ENCODE assay signal across 8 cellular contexts in genomic region chr19:50909240-50910070, GRCh38. TPM values are rescaled to one million over a fixed set of nuclear protein-coding genes. Genes with fewer than 3 reads are reported as not detected.
A peak's percentile ranks its signal among the peaks of the same experiment; 100 is the strongest.
DNase-seq lines count a peak whose midpoint lies in the region; ATAC-seq and TF ChIP-seq lines count a peak whose summit lies in the region.

No MANE protein-coding gene starts in this region.

- CTCF ChIA-PET in activated B cell treated with CpG ODN at 0.5 μM for 24 hours (lab: Charles Lee) = interaction anchor here (1.9 kb wide), 1 partner anchor 12 kb away, joined by 5 read pairs; no protein-coding TSS in a partner anchor
- CTCF ChIA-PET in CD8-positive, alpha-beta memory T cell (lab: Charles Lee) = no interaction called here

- H3K36me3 Mint-ChIP-seq in activated B cell treated with CpG ODN at 0.5 μM for 24 hours (ENCODE audit: low read depth) = no peaks in the 10 kb centered on the region
- H3K36me3 Mint-ChIP-seq in stimulated activated effector memory CD8-positive, alpha-beta T cell treated with anti-CD3 and anti-CD28 coated beads, Interleukin-12 subunit alpha, Interleukin-12 subunit beta, amount 100 ng/mL, for 72 hours = no peaks in the 10 kb centered on the region
- H3K36me3 Mint-ChIP-seq in CD8-positive, alpha-beta memory T cell = no peaks in the 10 kb centered on the region

- intact Hi-C loops in activated B cell treated with CpG ODN at 0.5 μM for 24 hours (cut with micrococcal nuclease) = no loop called here

- no peaks in the 10 kb centered on the region for H3K9me3 ChIP-seq in CD8-positive, alpha-beta memory T cell (ENCODE audit: low read length)

- no peak for TF ChIP-seq CTCF in activated B cell treated with CpG ODN at 0.5 μM for 24 hours (IDR thresholded peaks at IDR 0.05)

- peak; percentile 78 for ATAC-seq in activated B cell treated with CpG ODN at 0.5 μM for 24 hours (ENCODE audit: low read depth)
- no peak for ATAC-seq in stimulated activated effector memory CD8-positive, alpha-beta T cell treated with anti-CD3 and anti-CD28 coated beads, Interleukin-12 subunit alpha, Interleukin-12 subunit beta, amount 100 ng/mL, for 72 hours
- ATAC-seq in HG03045 (IDR thresholded peaks at IDR 0.05; ENCODE audit: unreplicated experiment) = no peak

- POLR2A ChIA-PET in activated B cell treated with CpG ODN at 0.5 μM for 24 hours (lab: Charles Lee) = no interaction called here
- POLR2A ChIA-PET in CD8-positive, alpha-beta memory T cell (lab: Charles Lee) = no interaction called here

- peak overlapping the region; percentile 75 for H3K4me3 Mint-ChIP-seq in activated B cell treated with CpG ODN at 0.5 μM for 24 hours
- peak overlapping the region; percentile 11 for H3K4me3 Mint-ChIP-seq in stimulated activated effector memory CD8-positive, alpha-beta T cell treated with anti-CD3 and anti-CD28 coated beads, Interleukin-12 subunit alpha, Interleukin-12 subunit beta, amount 100 ng/mL, for 72 hours
- peak overlapping the region in 2 of 7 donors; percentile 28 to 37 for H3K4me3 Mint-ChIP-seq in CD8-positive, alpha-beta memory T cell

- no peaks in the 10 kb centered on the region for H3K4me1 ChIP-seq in CD8-positive, alpha-beta memory T cell (ENCODE audit: insufficient read depth, low read length)

- no peak overlapping the region for H3K27ac ChIP-seq in CD8-positive, alpha-beta memory T cell (ENCODE audit: low read depth, low read length)

- H3K36me3 ChIP-seq in CD8-positive, alpha-beta memory T cell (ENCODE audit: insufficient read depth, low read length) = no peaks in the 10 kb centered on the region

- no peaks in the 10 kb centered on the region for H3K9me3 Mint-ChIP-seq in activated B cell treated with CpG ODN at 0.5 μM for 24 hours
- no peaks in the 10 kb centered on the region for H3K9me3 Mint-ChIP-seq in stimulated activated effector memory CD8-positive, alpha-beta T cell treated with anti-CD3 and anti-CD28 coated beads, Interleukin-12 subunit alpha, Interleukin-12 subunit beta, amount 100 ng/mL, for 72 hours
- H3K9me3 Mint-ChIP-seq in CD8-positive, alpha-beta memory T cell = peaks cover 0 to 4% (median 0%) of the 10 kb centered on the region in 5 donors

- H3K27ac Mint-ChIP-seq in activated B cell treated with CpG ODN at 0.5 μM for 24 hours = no peak overlapping the region
- H3K27ac Mint-ChIP-seq in stimulated activated effector memory CD8-positive, alpha-beta T cell treated with anti-CD3 and anti-CD28 coated beads, Interleukin-12 subunit alpha, Interleukin-12 subunit beta, amount 100 ng/mL, for 72 hours = no peak overlapping the region
- H3K27ac Mint-ChIP-seq in CD8-positive, alpha-beta memory T cell = no peak overlapping the region

- peaks cover 13% of the 10 kb centered on the region for H3K4me1 Mint-ChIP-seq in activated B cell treated with CpG ODN at 0.5 μM for 24 hours
- peaks cover 13% of the 10 kb centered on the region for H3K4me1 Mint-ChIP-seq in stimulated activated effector memory CD8-positive, alpha-beta T cell treated with anti-CD3 and anti-CD28 coated beads, Interleukin-12 subunit alpha, Interleukin-12 subunit beta, amount 100 ng/mL, for 72 hours
- peaks cover 6 to 12% (median 8%) of the 10 kb centered on the region in 3 donors for H3K4me1 Mint-ChIP-seq in CD8-positive, alpha-beta memory T cell

- H3K4me3 ChIP-seq in Jurkat, Clone E6-1 (ENCODE audit: low read length) = no peak overlapping the region
- H3K4me3 ChIP-seq in iPS-11a (ENCODE audit: low read depth, low read length) = peak overlapping the region; percentile 51
- no peak overlapping the region for H3K4me3 ChIP-seq in CD8-positive, alpha-beta memory T cell (ENCODE audit: low read length)

- H3K27me3 Mint-ChIP-seq in activated B cell treated with CpG ODN at 0.5 μM for 24 hours = peaks cover 37% of the 10 kb centered on the region
- peaks cover 41 to 57% of the 10 kb centered on the region in 2 donors for H3K27me3 Mint-ChIP-seq in CD8-positive, alpha-beta memory T cell

- peaks cover 13% of the 10 kb centered on the region for H3K27me3 ChIP-seq in CD8-positive, alpha-beta memory T cell (ENCODE audit: insufficient read depth, low read length, poor library complexity, severe bottlenecking)

- peak; percentile 72 for DNase-seq in activated CD4-positive, alpha-beta T cell treated with anti-CD3 and anti-CD28 coated beads for 48 hours
- no peak for DNase-seq in activated CD4-positive, alpha-beta T cell treated with anti-CD3 and anti-CD28 coated beads, Interleukin-2, amount 50 U/mL, for 1 hour
- peak; percentile 50 for DNase-seq in Jurkat, Clone E6-1 (ENCODE audit: low read depth, low spot score)
- DNase-seq in activated B cell treated with CpG ODN at 0.5 μM for 24 hours = peak; percentile 28
- no peak for DNase-seq in stimulated activated effector memory CD8-positive, alpha-beta T cell treated with anti-CD3 and anti-CD28 coated beads, Interleukin-12 subunit alpha, Interleukin-12 subunit beta, amount 100 ng/mL, for 72 hours (ENCODE audit: low spot score in 2 of 2)
- no peak for DNase-seq in CD8-positive, alpha-beta memory T cell

RNA-seq across cellular contexts. Expression of gene KLK4, which starts 1.7 kb away (rescaled TPM):
- polyA plus RNA-seq in Jurkat, Clone E6-1 (2012; ENCODE audit: insufficient read depth, insufficient read length) = not detected
- 0.32 and 0.75 TPM in 2 replicates for total RNA-seq in activated B cell treated with CpG ODN at 0.5 μM for 24 hours
- not detected for total RNA-seq in CD8-positive, alpha-beta memory T cell
- polyA plus RNA-seq in CD8-positive, alpha-beta memory T cell = not detected

RNA-seq across cellular contexts. Expression of gene KLK2, which starts 36.2 kb away (rescaled TPM):
- polyA plus RNA-seq in Jurkat, Clone E6-1 (2012; ENCODE audit: insufficient read depth, insufficient read length) = not detected
- 0.69 and 1.8 TPM in 2 replicates for total RNA-seq in activated B cell treated with CpG ODN at 0.5 μM for 24 hours
- not detected for total RNA-seq in CD8-positive, alpha-beta memory T cell
- not detected for polyA plus RNA-seq in CD8-positive, alpha-beta memory T cell

RNA-seq across cellular contexts. Expression of gene KLK5, which starts 43.4 kb away (rescaled TPM):
- not detected for polyA plus RNA-seq in Jurkat, Clone E6-1 (2012; ENCODE audit: insufficient read depth, insufficient read length)
- not detected in 2 replicates for total RNA-seq in activated B cell treated with CpG ODN at 0.5 μM for 24 hours
- total RNA-seq in CD8-positive, alpha-beta memory T cell = not detected
- polyA plus RNA-seq in CD8-positive, alpha-beta memory T cell = not detected

RNA-seq across cellular contexts. Expression of gene KLK3, which starts 54.7 kb away (rescaled TPM):
- polyA plus RNA-seq in Jurkat, Clone E6-1 (2012; ENCODE audit: insufficient read depth, insufficient read length) = not detected
- not detected in 2 replicates for total RNA-seq in activated B cell treated with CpG ODN at 0.5 μM for 24 hours
- not detected for total RNA-seq in CD8-positive, alpha-beta memory T cell
- not detected for polyA plus RNA-seq in CD8-positive, alpha-beta memory T cell

RNA-seq across cellular contexts. Expression of gene KLK6, which starts 59.9 kb away (rescaled TPM):
- not detected for polyA plus RNA-seq in Jurkat, Clone E6-1 (2012; ENCODE audit: insufficient read depth, insufficient read length)
- not detected in 2 replicates for total RNA-seq in activated B cell treated with CpG ODN at 0.5 μM for 24 hours
- total RNA-seq in CD8-positive, alpha-beta memory T cell = not detected
- not detected for polyA plus RNA-seq in CD8-positive, alpha-beta memory T cell

Comparison
In these comparisons a context has a peak if more than half of its experiments do, and no peak if none do; other contexts are left out.
1. DNase-seq: peak in activated CD4-positive, alpha-beta T cell treated with anti-CD3 and anti-CD28 coated beads for 48 hours (single experiment), Jurkat, Clone E6-1 (single experiment) and activated B cell treated with CpG ODN at 0.5 μM for 24 hours (single experiment); none in activated CD4-positive, alpha-beta T cell treated with anti-CD3 and anti-CD28 coated beads, Interleukin-2, amount 50 U/mL, for 1 hour (single experiment), stimulated activated effector memory CD8-positive, alpha-beta T cell treated with anti-CD3 and anti-CD28 coated beads, Interleukin-12 subunit alpha, Interleukin-12 subunit beta, amount 100 ng/mL, for 72 hours (0 of 2) and CD8-positive, alpha-beta memory T cell (0 of 5).